In genomic region chr5:57450991-57451876, GRCh38 we compare ENCODE assay signal across 12 cellular contexts. TPM values are rescaled to one million over a fixed set of nuclear protein-coding genes. Genes with fewer than 3 reads are reported as not detected.
DNase-seq lines count a peak whose midpoint lies in the region; ATAC-seq and TF ChIP-seq lines count a peak whose summit lies in the region.
"Had no signal": no experiment of that assay in that cellular context is flagged by ENCODE, and none has a peak within 500 bp of the region (broad histone marks: within the 10 kb centered on the region; RNA-seq: fewer than 3 reads in every experiment).

No MANE protein-coding gene starts in this region.

- H3K4me3 Mint-ChIP-seq in neural progenitor cell, result no peak overlapping the region

- WGBS in right lobe of liver (ENCODE audit: insufficient coverage, low coverage, low lambda C conversion rate, missing lambda C conversion rate), result 50% methylated on average over 4 of the region's 4 CpGs

- H2AFZ ChIP-seq in osteoblast (ENCODE audit: low read length) (no peak overlapping the region), neural progenitor cell (replicated peaks) (no peak overlapping the region)

- H3K9me3 ChIP-seq in osteoblast (ENCODE audit: low read depth, low read length), result no peaks in the 10 kb centered on the region
- no peaks in the 10 kb centered on the region for H3K9me3 ChIP-seq in neural progenitor cell (ENCODE audit: low read depth)
- no peaks in the 10 kb centered on the region for H3K9me3 ChIP-seq in right lobe of liver

- H3K79me2 ChIP-seq in osteoblast (ENCODE audit: insufficient read depth, low read length) (no peaks in the 10 kb centered on the region), neural progenitor cell (ENCODE audit: low read depth) (no peaks in the 10 kb centered on the region)

- TF ChIP-seq POLR2A in right lobe of liver (IDR thresholded peaks at IDR 0.05), result no peak

- H3F3A ChIP-seq in neural progenitor cell (ENCODE audit: low read depth), result no peaks in the 10 kb centered on the region

- H3K36me3 Mint-ChIP-seq in neural progenitor cell, result no peaks in the 10 kb centered on the region
- H3K36me3 Mint-ChIP-seq: activated naive CD4-positive, alpha-beta T cell treated with anti-CD3 and anti-CD28 coated beads, Interleukin-2, amount 50 U/mL, for 72 hours had no signal

- TF ChIP-seq CTCF in osteoblast (IDR thresholded peaks at IDR 0.05; ENCODE audit: extremely low read depth, low read depth, low read length) (no peak), neural progenitor cell (IDR thresholded peaks at IDR 0.05) (no peak), right lobe of liver (IDR thresholded peaks at IDR 0.05) (no peak)

- intact Hi-C loops in right lobe of liver (cut with DNase I), result no loop called here

- H4K20me1 ChIP-seq in osteoblast (ENCODE audit: insufficient read depth, low read length) (no peaks in the 10 kb centered on the region), neural progenitor cell (ENCODE audit: low read depth) (no peaks in the 10 kb centered on the region)

- H3K9ac ChIP-seq in neural progenitor cell, result no peak overlapping the region

- H3K36me3 ChIP-seq in osteoblast (ENCODE audit: insufficient read depth, low read length) (no peaks in the 10 kb centered on the region), neural progenitor cell (no peaks in the 10 kb centered on the region), right lobe of liver (no peaks in the 10 kb centered on the region)

- H3K4me1 ChIP-seq in osteoblast (ENCODE audit: insufficient read depth, low read length) (peaks cover 33% of the 10 kb centered on the region), neural progenitor cell (peaks cover 6% of the 10 kb centered on the region), right lobe of liver (no peaks in the 10 kb centered on the region)
- H3K4me1 ChIP-seq: foreskin keratinocyte had no signal

- H3K9me3 Mint-ChIP-seq in neural progenitor cell, result peaks cover 2% of the 10 kb centered on the region

- peaks cover 22% of the 10 kb centered on the region for H3K4me1 Mint-ChIP-seq in neural progenitor cell

- peaks cover 2% of the 10 kb centered on the region for H3K27me3 Mint-ChIP-seq in neural progenitor cell (ENCODE audit: insufficient read depth, low read depth)

- no peak overlapping the region for H3K27ac Mint-ChIP-seq in neural progenitor cell
- H3K27ac Mint-ChIP-seq: activated naive CD4-positive, alpha-beta T cell treated with anti-CD3 and anti-CD28 coated beads, Interleukin-2, amount 50 U/mL, for 72 hours had no signal

- DNase-seq in DMS153 (lab: John Stamatoyannopoulos, UW), result peak; percentile 35
- peak; percentile 30 to 78 for DNase-seq in NCI-H446 (lab: John Stamatoyannopoulos, UW)
- DNase-seq in dedifferentiated amniotic fluid mesenchymal stem cell (ENCODE audit: extremely low spot score), result peak; percentile 50
- DNase-seq in osteoblast (ENCODE audit: insufficient read length, low spot score, missing footprints), result no peak
- DNase-seq in neural progenitor cell (ENCODE audit: low spot score), result no peak
- DNase-seq in right lobe of liver, result no peak
- DNase-seq in NCI-H2171 treated with DMSO at 0.1 percent for 48 hours (lab: John Stamatoyannopoulos, UW), result no peak
- DNase-seq: MV-4-11; stimulated activated naive CD8-positive, alpha-beta T cell treated with anti-CD3 and anti-CD28 coated beads, Interleukin-15, Interleukin-2, amounts not matched to agents 100 U/mL and 50 U/mL, for 24 hours had no signal

- no peak for ATAC-seq in GM19351 (IDR thresholded peaks at IDR 0.05; ENCODE audit: unreplicated experiment)
- no peak for ATAC-seq in right lobe of liver
- ATAC-seq: foreskin keratinocyte; stimulated activated naive CD8-positive, alpha-beta T cell treated with anti-CD3 and anti-CD28 coated beads, Interleukin-15, Interleukin-2, amounts not matched to agents 100 U/mL and 50 U/mL, for 24 hours had no signal

- H3K4me3 ChIP-seq in osteoblast (ENCODE audit: insufficient read depth, low read length) (no peak overlapping the region), neural progenitor cell (no peak overlapping the region), right lobe of liver (no peak overlapping the region)

- peak overlapping the region; percentile 33 for H3K4me2 ChIP-seq in osteoblast (ENCODE audit: insufficient read depth, low read length)
- H3K4me2 ChIP-seq in neural progenitor cell, result no peak overlapping the region

- H3K27ac ChIP-seq in osteoblast (ENCODE audit: low read depth, low read length) (peak overlapping the region; percentile 81), neural progenitor cell (no peak overlapping the region), right lobe of liver (no peak overlapping the region)
- H3K27ac ChIP-seq: foreskin keratinocyte had no signal

- H3K27me3 ChIP-seq in osteoblast (ENCODE audit: insufficient read depth, low read length), result no peaks in the 10 kb centered on the region
- H3K27me3 ChIP-seq in neural progenitor cell, result no peaks in the 10 kb centered on the region
- H3K27me3 ChIP-seq in right lobe of liver, result no peaks in the 10 kb centered on the region
- H3K27me3 ChIP-seq: foreskin keratinocyte had no signal

RNA-seq across cellular contexts. Expression of gene ACTBL2, which starts 31.4 kb away (rescaled TPM):
- total RNA-seq in osteoblast, result not detected in 2 replicates
- not detected in 2 replicates for total RNA-seq in neural progenitor cell (ENCODE audit: low replicate concordance)
- total RNA-seq in right lobe of liver, result not detected
- total RNA-seq: activated naive CD4-positive, alpha-beta T cell treated with anti-CD3 and anti-CD28 coated beads, Interleukin-2, amount 50 U/mL, for 72 hours had no signal

Comparison
In these comparisons a context has a peak if more than half of its experiments do, and no peak if none do; other contexts are left out.
1. DNase-seq: peak in DMS153 (single experiment), NCI-H446 (2 of 2) and dedifferentiated amniotic fluid mesenchymal stem cell (single experiment); none in osteoblast (single experiment), neural progenitor cell (single experiment), right lobe of liver (0 of 3) and NCI-H2171 treated with DMSO at 0.1 percent for 48 hours (single experiment).